ENCODE assay signal across 11 cellular contexts in genomic region chr3:87900061-87900460, GRCh38.
DNase-seq lines count a peak whose midpoint lies in the region; ATAC-seq and TF ChIP-seq lines count a peak whose summit lies in the region.
"Had no signal": no experiment of that assay in that cellular context is flagged by ENCODE, and none has a peak within 500 bp of the region (broad histone marks: within the 10 kb centered on the region; RNA-seq: fewer than 3 reads in every experiment).

No MANE protein-coding gene starts in this region.

- no peak for ATAC-seq in GM21423 (IDR thresholded peaks at IDR 0.05; ENCODE audit: unreplicated experiment)
- ATAC-seq: K562 had no signal

- DNase-seq in GM10266 (ENCODE audit: extremely low spot score) = no peak
- peak; percentile 0 for DNase-seq in fibroblast of mammary gland (ENCODE audit: low read depth)
- no peak for DNase-seq in Peyer's patch
- no peak for DNase-seq in islet precursor cell
- no peak for DNase-seq in stomach
- DNase-seq: activated naive CD4-positive, alpha-beta T cell treated with Interleukin-2 at 50 U/mL for 16 hours; NK-92 treated with Interleukin-12 subunit alpha and Interleukin-12 subunit beta, amount 100 ng/mL, for 24 hours had no signal

- H3K27me3 ChIP-seq in OCI-LY3 (ENCODE audit: low read depth, low read length) = no peaks in the 10 kb centered on the region
- no peaks in the 10 kb centered on the region for H3K27me3 ChIP-seq in Peyer's patch
- no peaks in the 10 kb centered on the region for H3K27me3 ChIP-seq in stomach

- H3K9me3 ChIP-seq in OCI-LY3 (ENCODE audit: insufficient read depth, low read length) (no peaks in the 10 kb centered on the region), Peyer's patch (no peaks in the 10 kb centered on the region), stomach (no peaks in the 10 kb centered on the region)

- TF ChIP-seq EP300 in stomach (IDR thresholded peaks at IDR 0.05) = no peak

- H3K27ac ChIP-seq in 22Rv1 = no peak overlapping the region
- no peak overlapping the region for H3K27ac ChIP-seq in OCI-LY3 (ENCODE audit: low read length)
- H3K27ac ChIP-seq in Peyer's patch = no peak overlapping the region
- H3K27ac ChIP-seq in stomach = no peak overlapping the region

- H4K20me1 ChIP-seq in OCI-LY3 (ENCODE audit: insufficient read depth, low read length) = no peaks in the 10 kb centered on the region

- no peak overlapping the region for H3K4me2 ChIP-seq in OCI-LY3 (ENCODE audit: low read length)

- H2AFZ ChIP-seq in OCI-LY3 (ENCODE audit: low read depth, low read length) = no peak overlapping the region

- no peak overlapping the region for H3K9ac ChIP-seq in OCI-LY3 (ENCODE audit: low read length)

- no peaks in the 10 kb centered on the region for H3K4me1 ChIP-seq in OCI-LY3 (ENCODE audit: low read length)
- no peaks in the 10 kb centered on the region for H3K4me1 ChIP-seq in Peyer's patch
- no peaks in the 10 kb centered on the region for H3K4me1 ChIP-seq in stomach

- 5 to 32% (median 18%) methylated on average over 1 of the region's 1 CpG for WGBS in stomach, 5 donors

- H3K36me3 ChIP-seq in OCI-LY3 (replicated peaks; ENCODE audit: low read depth, low read length) (no peaks in the 10 kb centered on the region), Peyer's patch (no peaks in the 10 kb centered on the region), stomach (no peaks in the 10 kb centered on the region)

- no peaks in the 10 kb centered on the region for H3K79me2 ChIP-seq in OCI-LY3 (ENCODE audit: low read length)

- TF ChIP-seq CTCF in 22Rv1 (IDR thresholded peaks at IDR 0.05) = peak; percentile 38
- peak; percentile 12 for TF ChIP-seq CTCF in GM10266 (IDR thresholded peaks at IDR 0.05; ENCODE audit: control insufficient read depth, insufficient read depth, low read depth, missing control alignments)
- peak; percentile 33 for TF ChIP-seq CTCF in OCI-LY3 (IDR thresholded peaks at IDR 0.05; ENCODE audit: low read depth, low read length)
- peak; percentile 14 for TF ChIP-seq CTCF in fibroblast of mammary gland (conservative IDR thresholded peaks at IDR 0.05; ENCODE audit: control insufficient read depth, insufficient read depth, low read depth, low read length)
- peak in 2 of 6 experiments; percentile 12 to 21 for TF ChIP-seq CTCF in Peyer's patch (IDR thresholded peaks at IDR 0.05)
- TF ChIP-seq CTCF in stomach (IDR thresholded peaks at IDR 0.05) = no peak

- no peak for TF ChIP-seq POLR2A in Peyer's patch (IDR thresholded peaks at IDR 0.05)
- no peak for TF ChIP-seq POLR2A in stomach (IDR thresholded peaks at IDR 0.05)

- no peak overlapping the region for H3K4me3 ChIP-seq in OCI-LY3 (ENCODE audit: low read length)
- H3K4me3 ChIP-seq in fibroblast of mammary gland (ENCODE audit: control insufficient read depth, low read depth, low read length) = no peak overlapping the region
- H3K4me3 ChIP-seq in Peyer's patch = no peak overlapping the region
- no peak overlapping the region for H3K4me3 ChIP-seq in stomach
- H3K4me3 ChIP-seq: K562 had no signal

- intact Hi-C loops in stomach (cut with DNase I; ENCODE audit: low total_unique reads) = no loop called here

Comparison
In these comparisons a context has a peak if more than half of its experiments do, and no peak if none do; other contexts are left out.
1. CTCF ChIP-seq: peak in 22Rv1 (single experiment), GM10266 (single experiment), OCI-LY3 (single experiment) and fibroblast of mammary gland (single experiment); none in stomach (0 of 7).